In the genomic region with DNA sequence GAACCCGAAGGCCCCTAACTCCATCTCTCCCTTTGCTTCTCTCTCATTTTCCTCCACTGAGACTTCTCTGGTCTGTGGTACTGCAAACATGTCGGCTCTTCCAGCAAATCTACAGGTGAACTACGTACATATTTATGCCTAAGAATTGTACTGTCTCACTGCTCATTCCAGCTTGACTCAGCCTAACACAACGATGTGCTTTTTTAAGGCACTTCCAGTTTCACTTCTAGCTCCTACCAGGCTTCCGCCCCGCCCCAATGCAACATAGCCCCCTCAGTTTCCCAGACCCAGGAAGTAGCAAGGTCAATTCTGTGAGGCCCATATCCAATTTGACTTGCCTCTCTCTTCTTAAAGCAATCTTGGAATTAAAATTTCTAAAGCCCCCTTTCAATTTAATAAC, we compare ENCODE assay signal across 8 cellular contexts.
DNase-seq lines count a peak whose midpoint lies in the region; ATAC-seq and TF ChIP-seq lines count a peak whose summit lies in the region.

No MANE protein-coding gene starts in this region.

- peak; percentile 89 for ATAC-seq in GM21423 (IDR thresholded peaks at IDR 0.05; ENCODE audit: unreplicated experiment)
- ATAC-seq in activated CD8-positive, alpha-beta memory T cell treated with anti-CD3 and anti-CD28 coated beads, Interleukin-2, amount 10 ng/mL, durations not matched to agents 7 days and 5 days = peak; percentile 99
- peak; percentile 94 for ATAC-seq in omental fat pad (ENCODE audit: low FRiP score)

- TF ChIP-seq CTCF in omental fat pad (IDR thresholded peaks at IDR 0.05) (no peak), uterus (IDR thresholded peaks at IDR 0.05) (no peak)

- H3K4me1 ChIP-seq in CD4-positive, alpha-beta memory T cell (ENCODE audit: insufficient read depth, low read length) = peaks cover 43% of the 10 kb centered on the region
- peaks cover 0 to 19% of the 10 kb centered on the region in 2 donors for H3K4me1 ChIP-seq in uterus

- H3K9me3 Mint-ChIP-seq in CD4-positive, alpha-beta memory T cell = no peaks in the 10 kb centered on the region
- H3K9me3 Mint-ChIP-seq in activated CD8-positive, alpha-beta memory T cell treated with anti-CD3 and anti-CD28 coated beads, Interleukin-2, amount 10 ng/mL, durations not matched to agents 7 days and 5 days (ENCODE audit: low read depth) = no peaks in the 10 kb centered on the region

- H3K4me1 Mint-ChIP-seq in CD4-positive, alpha-beta memory T cell = peaks cover 28 to 41% (median 33%) of the 10 kb centered on the region in 4 donors
- H3K4me1 Mint-ChIP-seq in activated CD8-positive, alpha-beta memory T cell treated with anti-CD3 and anti-CD28 coated beads, Interleukin-2, amount 10 ng/mL, durations not matched to agents 7 days and 5 days = peaks cover 35% of the 10 kb centered on the region

- peak overlapping the region; percentile 72 for H3K27ac ChIP-seq in CD4-positive, alpha-beta memory T cell (ENCODE audit: low read depth, low read length)
- peak overlapping the region; percentile 77 to 84 for H3K27ac ChIP-seq in uterus

- H3K4me3 ChIP-seq in CD4-positive, alpha-beta memory T cell (ENCODE audit: low read length in 2 of 2) = peak overlapping the region; percentile 25 to 36
- peak overlapping the region; percentile 16 to 26 for H3K4me3 ChIP-seq in uterus

- no peaks in the 10 kb centered on the region for H3K27me3 ChIP-seq in CD4-positive, alpha-beta memory T cell (ENCODE audit: insufficient read depth, low read length)
- H3K27me3 ChIP-seq in uterus = no peaks in the 10 kb centered on the region

- H3K27ac Mint-ChIP-seq in CD4-positive, alpha-beta memory T cell = peak overlapping the region; percentile 84 to 99 (median 97)
- peak overlapping the region; percentile 91 for H3K27ac Mint-ChIP-seq in activated CD8-positive, alpha-beta memory T cell treated with anti-CD3 and anti-CD28 coated beads, Interleukin-2, amount 10 ng/mL, durations not matched to agents 7 days and 5 days

- POLR2A ChIA-PET in CD4-positive, alpha-beta memory T cell (lab: Charles Lee; ENCODE audit: partially characterized antibody) = interaction anchor here (0.7 to 4.2 kb wide), 8 partner anchors 9 to 68 kb away, joined by 3 to 64 read pairs (median 3); no protein-coding TSS in a partner anchor

- CTCF ChIA-PET in CD4-positive, alpha-beta memory T cell (lab: Charles Lee; ENCODE audit: partially characterized antibody) = interaction anchor here (0.6 to 2.3 kb wide), 5 partner anchors 10 to 85 kb away, joined by 3 to 6 read pairs (median 4); no protein-coding TSS in a partner anchor
- CTCF ChIA-PET in activated CD8-positive, alpha-beta memory T cell treated with anti-CD3 and anti-CD28 coated beads, Interleukin-2, amount 10 ng/mL, durations not matched to agents 7 days and 5 days (lab: Charles Lee) = interaction anchor here (1.3 to 3.2 kb wide), 5 partner anchors 11 to 63 kb away, joined by 4 to 16 read pairs (median 6); no protein-coding TSS in a partner anchor

- H3K27me3 Mint-ChIP-seq in CD4-positive, alpha-beta memory T cell = no peaks in the 10 kb centered on the region
- H3K27me3 Mint-ChIP-seq in activated CD8-positive, alpha-beta memory T cell treated with anti-CD3 and anti-CD28 coated beads, Interleukin-2, amount 10 ng/mL, durations not matched to agents 7 days and 5 days = no peaks in the 10 kb centered on the region

- H3K9me3 ChIP-seq in CD4-positive, alpha-beta memory T cell (ENCODE audit: control insufficient read depth in 1 of 2, low read length in 2 of 2) = no peaks in the 10 kb centered on the region
- no peaks in the 10 kb centered on the region for H3K9me3 ChIP-seq in uterus

- intact Hi-C loops in CD4-positive, alpha-beta memory T cell (cut with micrococcal nuclease) = loop anchor here (1.0 kb wide), 1 partner anchor 15 kb away; no protein-coding TSS in a partner anchor
- intact Hi-C loops in uterus (cut with DNase I; ENCODE audit: low total_unique reads) = no loop called here

- peak overlapping the region; percentile 75 to 97 (median 91) for H3K4me3 Mint-ChIP-seq in CD4-positive, alpha-beta memory T cell
- H3K4me3 Mint-ChIP-seq in activated CD8-positive, alpha-beta memory T cell treated with anti-CD3 and anti-CD28 coated beads, Interleukin-2, amount 10 ng/mL, durations not matched to agents 7 days and 5 days = peak overlapping the region; percentile 80

- TF ChIP-seq POLR2A in erythroblast (IDR thresholded peaks at IDR 0.05; ENCODE audit: low read length) (no peak), uterus (IDR thresholded peaks at IDR 0.05) (no peak)

- H3K36me3 ChIP-seq in CD4-positive, alpha-beta memory T cell (ENCODE audit: insufficient read depth, low read length) = no peaks in the 10 kb centered on the region
- H3K36me3 ChIP-seq in uterus = no peaks in the 10 kb centered on the region

- H3K36me3 Mint-ChIP-seq in CD4-positive, alpha-beta memory T cell = peaks cover 0 to 4% of the 10 kb centered on the region in 2 donors
- H3K36me3 Mint-ChIP-seq in activated CD8-positive, alpha-beta memory T cell treated with anti-CD3 and anti-CD28 coated beads, Interleukin-2, amount 10 ng/mL, durations not matched to agents 7 days and 5 days = peaks cover 13% of the 10 kb centered on the region

- DNase-seq in CD4-positive, alpha-beta memory T cell = peak; percentile 57 to 77 (median 65)
- DNase-seq in LHCN-M2 (ENCODE audit: low read depth) (peak; percentile 72), erythroblast (lab: John Stamatoyannopoulos, UW) (peak; percentile 60 to 72), omental fat pad (ENCODE audit: low spot score) (no peak), uterus (peak; percentile 34 to 40), DMS 273 treated with DMSO at 0.1 percent for 48 hours (lab: John Stamatoyannopoulos, UW) (no peak)
- DNase-seq in activated CD8-positive, alpha-beta memory T cell treated with anti-CD3 and anti-CD28 coated beads, Interleukin-2, amount 10 ng/mL, durations not matched to agents 7 days and 5 days = peak; percentile 89

Comparison
In these comparisons a context has a peak if more than half of its experiments do, and no peak if none do; other contexts are left out.
1. DNase-seq: peak in CD4-positive, alpha-beta memory T cell (5 of 5), LHCN-M2 (single experiment), activated CD8-positive, alpha-beta memory T cell treated with anti-CD3 and anti-CD28 coated beads, Interleukin-2, amount 10 ng/mL, durations not matched to agents 7 days and 5 days (single experiment), erythroblast (2 of 2) and uterus (2 of 2); none in omental fat pad (single experiment) and DMS 273 treated with DMSO at 0.1 percent for 48 hours (single experiment).
2. Peak in every context shown above with its lines, with median percentiles within 50 percentile points of each other: ATAC-seq.